14 cellular contexts compared by ENCODE assay signal in the genomic region with DNA sequence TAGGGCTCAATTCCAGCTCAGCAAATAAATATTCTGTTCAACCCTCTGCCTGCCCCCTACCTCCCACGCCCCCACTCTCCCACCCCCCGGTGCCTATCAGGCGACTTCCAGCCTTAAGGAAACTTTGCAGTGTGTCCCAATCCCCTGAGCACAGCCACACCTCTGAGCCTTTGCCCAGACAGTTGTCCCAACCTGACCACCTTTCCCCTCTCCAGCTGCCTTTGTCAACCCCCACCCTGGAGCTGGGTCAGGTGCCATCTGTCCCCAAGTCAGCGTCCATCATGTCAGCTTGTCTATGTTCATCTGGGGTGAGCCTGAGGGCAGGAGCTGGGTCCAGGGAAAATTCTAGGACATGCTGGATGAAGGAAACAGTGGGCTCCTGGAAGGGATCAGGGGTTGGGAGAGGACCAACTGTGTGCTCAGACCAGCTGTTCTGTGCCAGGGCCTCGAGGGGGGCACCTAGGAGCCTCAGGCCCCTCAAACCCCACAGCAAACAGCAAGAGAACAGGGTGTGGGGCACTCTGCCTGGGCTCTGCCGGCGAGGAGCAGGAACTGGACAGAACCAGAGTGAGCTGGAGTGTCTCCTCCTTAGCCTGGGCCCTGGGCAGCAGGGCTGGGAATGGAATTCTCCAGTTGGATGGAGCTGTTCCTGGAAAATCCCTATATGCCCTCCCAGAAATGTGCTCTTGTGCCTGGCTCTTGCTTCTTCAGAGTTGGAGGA. TPM values are rescaled to one million over a fixed set of nuclear protein-coding genes. Genes with fewer than 3 reads are reported as not detected.
A peak's percentile ranks its signal among the peaks of the same experiment; 100 is the strongest.
DNase-seq lines count a peak whose midpoint lies in the region; ATAC-seq and TF ChIP-seq lines count a peak whose summit lies in the region.
"Had no signal": no experiment of that assay in that cellular context is flagged by ENCODE, and none has a peak within 500 bp of the region (broad histone marks: within the 10 kb centered on the region; RNA-seq: fewer than 3 reads in every experiment).

No MANE protein-coding gene starts in this region.

- DNase-seq in RWPE1 (ENCODE audit: low spot score) (no peak), fibroblast of the aortic adventitia (ENCODE audit: low read depth) (peak; percentile 55), myocyte (ENCODE audit: low read depth) (peak; percentile 84), type B pancreatic cell (ENCODE audit: extremely low spot score, unreplicated experiment) (no peak), NCI-H446 (lab: John Stamatoyannopoulos, UW) (no peak)
- no peak for DNase-seq in activated CD4-positive, CD25-positive, alpha-beta regulatory T cell treated with anti-CD3 and anti-CD28 coated beads, Interleukin-2, amount 50 U/mL, for 72 hours
- DNase-seq: activated CD4-positive, alpha-beta T cell treated with anti-CD3 and anti-CD28 coated beads, Interleukin-2, amount 50 U/mL, for 48 hours; activated naive CD8-positive, alpha-beta T cell treated with anti-CD3 and anti-CD28 coated beads, Interleukin-2, amount 50 U/mL, for 24 hours; DND-41; MM.1S; NCI-H526; stimulated activated CD4-positive, alpha-beta T cell treated with anti-CD3 and anti-CD28 coated beads, Interleukin-1b, Interleukin-23, amount 100 ng/mL, for 48 hours had no signal

- H3K4me3 Mint-ChIP-seq in type B pancreatic cell: peak overlapping the region; percentile 11
- no peak overlapping the region for H3K4me3 Mint-ChIP-seq in activated T-helper 17 cell treated with anti-CD3 and anti-CD28 coated beads, Interleukin-2, amount 50 U/mL, for 72 hours
- H3K4me3 Mint-ChIP-seq: activated naive CD8-positive, alpha-beta T cell treated with anti-CD3 and anti-CD28 coated beads, Interleukin-2, amount 50 U/mL, for 24 hours had no signal

- CTCF ChIA-PET in RWPE1 (lab: Yijun Ruan, JAX): interaction anchor here (1.0 kb wide), 1 partner anchor 9 kb away, joined by 4 read pairs; no protein-coding TSS in a partner anchor

- H3K36me3 Mint-ChIP-seq in type B pancreatic cell: no peaks in the 10 kb centered on the region
- H3K36me3 Mint-ChIP-seq in activated T-helper 17 cell treated with anti-CD3 and anti-CD28 coated beads, Interleukin-2, amount 50 U/mL, for 72 hours (ENCODE audit: low read depth): no peaks in the 10 kb centered on the region

- H3K4me3 ChIP-seq in fibroblast of the aortic adventitia (ENCODE audit: low read depth, low read length): no peak overlapping the region

- H3K27ac ChIP-seq in RWPE1: peak overlapping the region; percentile 60

- H3K4me1 Mint-ChIP-seq in type B pancreatic cell (ENCODE audit: unreplicated experiment): peaks cover 28% of the 10 kb centered on the region
- peaks cover 1% of the 10 kb centered on the region for H3K4me1 Mint-ChIP-seq in activated T-helper 17 cell treated with anti-CD3 and anti-CD28 coated beads, Interleukin-2, amount 50 U/mL, for 72 hours

- ATAC-seq in activated T-helper 17 cell treated with anti-CD3 and anti-CD28 coated beads, Interleukin-2, amount 50 U/mL, for 72 hours (replicated peaks): no peak
- ATAC-seq: activated naive CD8-positive, alpha-beta T cell treated with anti-CD3 and anti-CD28 coated beads, Interleukin-2, amount 50 U/mL, for 24 hours; HCT116 had no signal

- no peaks in the 10 kb centered on the region for H3K27me3 Mint-ChIP-seq in type B pancreatic cell
- no peaks in the 10 kb centered on the region for H3K27me3 Mint-ChIP-seq in activated T-helper 17 cell treated with anti-CD3 and anti-CD28 coated beads, Interleukin-2, amount 50 U/mL, for 72 hours
- H3K27me3 Mint-ChIP-seq: activated naive CD8-positive, alpha-beta T cell treated with anti-CD3 and anti-CD28 coated beads, Interleukin-2, amount 50 U/mL, for 24 hours had no signal

- peak overlapping the region; percentile 58 for H3K27ac Mint-ChIP-seq in type B pancreatic cell
- H3K27ac Mint-ChIP-seq in activated T-helper 17 cell treated with anti-CD3 and anti-CD28 coated beads, Interleukin-2, amount 50 U/mL, for 72 hours: no peak overlapping the region
- H3K27ac Mint-ChIP-seq: activated naive CD8-positive, alpha-beta T cell treated with anti-CD3 and anti-CD28 coated beads, Interleukin-2, amount 50 U/mL, for 24 hours had no signal

- POLR2A ChIA-PET in RWPE1 (lab: Yijun Ruan, JAX; ENCODE audit: low non-redundant PET): no interaction called here

- peaks cover 1% of the 10 kb centered on the region for H3K9me3 Mint-ChIP-seq in type B pancreatic cell
- H3K9me3 Mint-ChIP-seq in activated T-helper 17 cell treated with anti-CD3 and anti-CD28 coated beads, Interleukin-2, amount 50 U/mL, for 72 hours: no peaks in the 10 kb centered on the region
- H3K9me3 Mint-ChIP-seq: activated naive CD8-positive, alpha-beta T cell treated with anti-CD3 and anti-CD28 coated beads, Interleukin-2, amount 50 U/mL, for 24 hours had no signal

- TF ChIP-seq CTCF in RWPE1 (conservative IDR thresholded peaks at IDR 0.05; ENCODE audit: low read depth) (no peak), fibroblast of the aortic adventitia (IDR thresholded peaks at IDR 0.05; ENCODE audit: insufficient read depth, low read length) (no peak), type B pancreatic cell (conservative IDR thresholded peaks at IDR 0.05) (no peak)

RNA-seq across cellular contexts. Expression of gene CDH16, which starts 17.8 kb away (rescaled TPM):
- not detected in 2 replicates for total RNA-seq in fibroblast of the aortic adventitia (ENCODE audit: low replicate concordance)
- 1.1 TPM in 1 of 2 replicates, not detected in the other for total RNA-seq in myocyte
- not detected for polyA plus RNA-seq in myocyte (2012)
- total RNA-seq in type B pancreatic cell (ENCODE audit: low replicate concordance): 0.55 and 1.7 TPM in 2 replicates
- not detected for total RNA-seq in activated T-helper 17 cell treated with anti-CD3 and anti-CD28 coated beads, Interleukin-2, amount 50 U/mL, for 72 hours

RNA-seq across cellular contexts. Expression of gene PDP2, which starts 20.6 kb away (rescaled TPM):
- total RNA-seq in fibroblast of the aortic adventitia (ENCODE audit: low replicate concordance): 6.2 and 6.5 TPM in 2 replicates
- total RNA-seq in myocyte: 3.5 and 4.6 TPM in 2 replicates
- 6.4 TPM for polyA plus RNA-seq in myocyte (2012)
- total RNA-seq in type B pancreatic cell (ENCODE audit: low replicate concordance): 16.1 and 18.5 TPM in 2 replicates
- total RNA-seq in activated T-helper 17 cell treated with anti-CD3 and anti-CD28 coated beads, Interleukin-2, amount 50 U/mL, for 72 hours: 10 to 100 TPM; 33.5 to 76.6 TPM

RNA-seq across cellular contexts. Expression of gene RRAD, which starts 24.5 kb away (rescaled TPM):
- 0.72 and 3.8 TPM in 2 replicates for total RNA-seq in fibroblast of the aortic adventitia (ENCODE audit: low replicate concordance)
- total RNA-seq in myocyte: 26.3 and 60.5 TPM in 2 replicates
- 8.5 TPM for polyA plus RNA-seq in myocyte (2012)
- 1.3 and 2.5 TPM in 2 replicates for total RNA-seq in type B pancreatic cell (ENCODE audit: low replicate concordance)
- 1 to 10 TPM; 2.1 to 6.5 TPM for total RNA-seq in activated T-helper 17 cell treated with anti-CD3 and anti-CD28 coated beads, Interleukin-2, amount 50 U/mL, for 72 hours

RNA-seq across cellular contexts. Expression of gene CIAO2B, which starts 33.3 kb away (rescaled TPM):
- total RNA-seq in fibroblast of the aortic adventitia (ENCODE audit: low replicate concordance): 12.8 and 109 TPM in 2 replicates
- total RNA-seq in myocyte: 168 and 235 TPM in 2 replicates
- 253 TPM for polyA plus RNA-seq in myocyte (2012)
- total RNA-seq in type B pancreatic cell (ENCODE audit: low replicate concordance): 71.3 and 74.2 TPM in 2 replicates
- total RNA-seq in activated T-helper 17 cell treated with anti-CD3 and anti-CD28 coated beads, Interleukin-2, amount 50 U/mL, for 72 hours: 100 to 1,000 TPM; 153 to 167 TPM

RNA-seq across cellular contexts. Expression of gene CES2, which starts 34.4 kb away (rescaled TPM):
- 28.3 and 37.6 TPM in 2 replicates for total RNA-seq in fibroblast of the aortic adventitia (ENCODE audit: low replicate concordance)
- 70.7 and 81.0 TPM in 2 replicates for total RNA-seq in myocyte
- polyA plus RNA-seq in myocyte (2012): 42.7 TPM
- total RNA-seq in type B pancreatic cell (ENCODE audit: low replicate concordance): 44.9 and 54.1 TPM in 2 replicates
- 10 to 100 TPM; 31.2 to 31.5 TPM for total RNA-seq in activated T-helper 17 cell treated with anti-CD3 and anti-CD28 coated beads, Interleukin-2, amount 50 U/mL, for 72 hours

Comparison
In these comparisons a context has a peak if more than half of its experiments do, and no peak if none do; other contexts are left out.
1. DNase-seq: peak in fibroblast of the aortic adventitia (single experiment) and myocyte (single experiment); none in RWPE1 (single experiment), type B pancreatic cell (single experiment), activated CD4-positive, CD25-positive, alpha-beta regulatory T cell treated with anti-CD3 and anti-CD28 coated beads, Interleukin-2, amount 50 U/mL, for 72 hours (single experiment) and NCI-H446 (0 of 2).